In genomic region chr1:157193702-157194391, GRCh38 we compare ENCODE assay signal across 7 cellular contexts. TPM values are rescaled to one million over a fixed set of nuclear protein-coding genes. Genes with fewer than 3 reads are reported as not detected.
A peak's percentile ranks its signal among the peaks of the same experiment; 100 is the strongest.
DNase-seq lines count a peak whose midpoint lies in the region; ATAC-seq and TF ChIP-seq lines count a peak whose summit lies in the region.

No MANE protein-coding gene starts in this region.

- no peaks in the 10 kb centered on the region for H3K36me3 ChIP-seq in ascending aorta

- DNase-seq in NCI-H1048 (lab: John Stamatoyannopoulos, UW) = peak; percentile 49
- DNase-seq in SKM-1 (lab: John Stamatoyannopoulos, UW; ENCODE audit: unreplicated experiment) = peak; percentile 68
- no peak for DNase-seq in ascending aorta (ENCODE audit: low spot score in 2 of 2)
- peak; percentile 87 for DNase-seq in islet precursor cell
- DNase-seq in stimulated activated CD4-positive, alpha-beta T cell treated with anti-CD3 and anti-CD28 coated beads, Interleukin-2, amount 100 ng/mL, for 48 hours = peak; percentile 62 to 65

- H3K27ac ChIP-seq in ascending aorta = no peak overlapping the region

- H3K4me1 ChIP-seq in ascending aorta = no peaks in the 10 kb centered on the region

- H3K27me3 ChIP-seq in ascending aorta = no peaks in the 10 kb centered on the region

- intact Hi-C loops in ascending aorta (cut with DNase I) = loop anchor here (10.0 kb wide), 1 partner anchor 301 kb away; no protein-coding TSS in a partner anchor

- H3K4me3 ChIP-seq in ascending aorta = no peak overlapping the region

- H3K9me3 ChIP-seq in ascending aorta = no peaks in the 10 kb centered on the region

- ATAC-seq in HG03457 (IDR thresholded peaks at IDR 0.05; ENCODE audit: unreplicated experiment) = no peak

- peak; percentile 73 for TF ChIP-seq CTCF in GM12872 (IDR thresholded peaks at IDR 0.05; ENCODE audit: insufficient read depth, low read depth, low read length)
- peak in 2 of 3 experiments; percentile 21 to 41 for TF ChIP-seq CTCF in ascending aorta (IDR thresholded peaks at IDR 0.05)

RNA-seq across cellular contexts. Expression of gene ETV3, which starts 55.7 kb away (rescaled TPM):
- 9.6 TPM for total RNA-seq in ascending aorta

Comparison
In these comparisons a context has a peak if more than half of its experiments do, and no peak if none do; other contexts are left out.
1. DNase-seq: peak in NCI-H1048 (single experiment), SKM-1 (single experiment), islet precursor cell (single experiment) and stimulated activated CD4-positive, alpha-beta T cell treated with anti-CD3 and anti-CD28 coated beads, Interleukin-2, amount 100 ng/mL, for 48 hours (2 of 2); none in ascending aorta (0 of 2).